ENCODE assay signal across 8 cellular contexts in genomic region chr1:112674986-112675727, GRCh38. TPM values are rescaled to one million over a fixed set of nuclear protein-coding genes. Genes with fewer than 3 reads are reported as not detected.
DNase-seq lines count a peak whose midpoint lies in the region; ATAC-seq, FAIRE-seq and TF ChIP-seq lines count a peak whose summit lies in the region.

No MANE protein-coding gene starts in this region.

- TF ChIP-seq CTCF in SK-N-SH (IDR thresholded peaks at IDR 0.05) (0 out of 2 replicates have a peak, but pooled peaks have one; percentile 16), adrenal gland (IDR thresholded peaks at IDR 0.05) (peak in 2 of 6 experiments; percentile 22 to 25), hepatocyte (IDR thresholded peaks at IDR 0.05; ENCODE audit: poor library complexity) (peak; percentile 19), sigmoid colon (IDR thresholded peaks at IDR 0.05) (no peak)

- H3K4me3 ChIP-seq in SK-N-SH (ENCODE audit: low read depth in 2 of 2, low read length in 1 of 2) (peak overlapping the region; percentile 79 to 89), adrenal gland (peak overlapping the region; percentile 57 to 93 (median 78)), hepatocyte (peak overlapping the region; percentile 78), sigmoid colon (peak overlapping the region; percentile 67 to 96 (median 85))

- POLR2A ChIA-PET in SK-N-SH (lab: Yijun Ruan, JAX), result interaction anchor here (0.5 to 2.1 kb wide), 17 partner anchors 11 to 364 kb away, joined by 3 to 14 read pairs (median 5); partner anchors contain the start of genes CAPZA1, CTTNBP2NL, PPM1J and RHOC

- peak in 1 of 2 donors; percentile 1 for TF ChIP-seq POLR2A in adrenal gland (IDR thresholded peaks at IDR 0.05)
- TF ChIP-seq POLR2A in sigmoid colon (IDR thresholded peaks at IDR 0.05), result no peak

- intact Hi-C loops in adrenal gland (cut with DNase I) (loop anchor here in 1 of 2 donors (5.0 kb wide), 1 partner anchor 32 kb away; the partner anchor contains the start of gene RHOC), sigmoid colon (cut with DNase I) (loop anchor here (1.0 to 2.0 kb wide), 2 partner anchors 32 to 56 kb away; partner anchors contain the start of genes CAPZA1, RHOC and ST7L)

- H3K4me1 ChIP-seq in SK-N-SH (ENCODE audit: control insufficient read depth in 1 of 2, insufficient read depth in 2 of 2, low read depth in 1 of 2, low read length in 1 of 2) (peaks cover 11 to 12% of the 10 kb centered on the region in 2 experiments; a peak in 3 of 4 replicates), adrenal gland (replicated peaks in 1 of 2) (peaks cover 19 to 33% of the 10 kb centered on the region in 2 donors), hepatocyte (ENCODE audit: insufficient read depth) (peaks cover 19% of the 10 kb centered on the region), sigmoid colon (peaks cover 0 to 24% (median 21%) of the 10 kb centered on the region in 4 donors)

- H3K9me3 ChIP-seq in SK-N-SH, result no peaks in the 10 kb centered on the region
- H3K9me3 ChIP-seq in adrenal gland (replicated peaks in 1 of 3), result no peaks in the 10 kb centered on the region
- H3K9me3 ChIP-seq in hepatocyte (ENCODE audit: low read depth), result no peaks in the 10 kb centered on the region
- H3K9me3 ChIP-seq in sigmoid colon, result no peaks in the 10 kb centered on the region

- no peak for FAIRE-seq in GM19239 (lab: Jason Lieb, UNC)

- CTCF ChIA-PET in SK-N-SH (lab: Yijun Ruan, JAX), result interaction anchor here (0.6 to 4.8 kb wide), 16 partner anchors 8 to 398 kb away, joined by 3 to 42 read pairs (median 4); partner anchors contain the start of genes CAPZA1, LRIG2, PPM1J and ST7L

- DNase-seq in AG20443 (ENCODE audit: low spot score) (peak; percentile 73), GM19239 (ENCODE audit: insufficient read length, low spot score) (peak; percentile 28), SK-N-SH (peak; percentile 85), adrenal gland (peak in 6 of 7 donors; percentile 51 to 70 (median 60)), hepatocyte (ENCODE audit: low spot score) (peak; percentile 77), sigmoid colon (peak; percentile 80), MV-4-11 (lab: John Stamatoyannopoulos, UW) (no peak)

- H3K4me2 ChIP-seq in SK-N-SH (peak overlapping the region; percentile 80), hepatocyte (peak overlapping the region; percentile 81)

- H3K9me2 ChIP-seq in SK-N-SH (no peaks in the 10 kb centered on the region), hepatocyte (replicated peaks; ENCODE audit: insufficient read depth) (no peaks in the 10 kb centered on the region)

- peak in 1 of 2 experiments; percentile 20; a peak in 1 of 4 replicates for TF ChIP-seq EP300 in SK-N-SH (IDR thresholded peaks at IDR 0.05; ENCODE audit: borderline replicate concordance in 1 of 2, low read depth in 1 of 2, low read length in 1 of 2)
- TF ChIP-seq EP300 in sigmoid colon (IDR thresholded peaks at IDR 0.05), result no peak

- H3K36me3 ChIP-seq in SK-N-SH (replicated peaks in 1 of 2; ENCODE audit: control insufficient read depth in 1 of 2, insufficient read depth in 2 of 2, low read length in 1 of 2) (peaks cover 18 to 23% of the 10 kb centered on the region in 2 experiments), adrenal gland (replicated peaks in 1 of 2) (peaks cover 0 to 19% of the 10 kb centered on the region in 2 donors), hepatocyte (replicated peaks; ENCODE audit: insufficient read depth, low read depth) (no peaks in the 10 kb centered on the region), sigmoid colon (peaks cover 0 to 16% (median 3%) of the 10 kb centered on the region in 4 donors)

- no peak for TF ChIP-seq RAD21 in SK-N-SH (IDR thresholded peaks at IDR 0.05; ENCODE audit: low read length)

- peak; percentile 40 for ATAC-seq in HG03460 (IDR thresholded peaks at IDR 0.05; ENCODE audit: unreplicated experiment)

- peak overlapping the region; percentile 75 to 94 for H3K27ac ChIP-seq in SK-N-SH (ENCODE audit: low read depth in 2 of 2, low read length in 1 of 2)
- H3K27ac ChIP-seq in adrenal gland, result peak overlapping the region; percentile 85 to 98 (median 87)
- peak overlapping the region; percentile 99 for H3K27ac ChIP-seq in hepatocyte
- H3K27ac ChIP-seq in sigmoid colon, result peak overlapping the region; percentile 87 to 96 (median 90)

- 2% methylated on average over 21 of the region's 68 CpGs for WGBS in SK-N-SH (ENCODE audit: low lambda C conversion rate)
- WGBS in adrenal gland, 4 donors, result 0% methylated on average over 13 to 68 of the region's 68 CpGs
- WGBS in hepatocyte (ENCODE audit: low lambda C conversion rate, missing lambda C conversion rate), result under 1% methylated on average over 57 of the region's 68 CpGs
- 0 to 1% methylated on average over 68 of the region's 68 CpGs for WGBS in sigmoid colon, 2 donors

- H3K27me3 ChIP-seq in SK-N-SH (ENCODE audit: insufficient read depth), result no peaks in the 10 kb centered on the region
- H3K27me3 ChIP-seq in adrenal gland, result no peaks in the 10 kb centered on the region
- no peaks in the 10 kb centered on the region for H3K27me3 ChIP-seq in hepatocyte
- no peaks in the 10 kb centered on the region for H3K27me3 ChIP-seq in sigmoid colon

- H4K20me1 ChIP-seq in SK-N-SH (ENCODE audit: insufficient read depth) (no peaks in the 10 kb centered on the region), hepatocyte (ENCODE audit: insufficient read depth, poor library complexity, severe bottlenecking) (peaks cover 6% of the 10 kb centered on the region)

- H3F3A ChIP-seq in SK-N-SH (replicated peaks; ENCODE audit: insufficient read depth), result peaks cover 22% of the 10 kb centered on the region

- peaks cover 44% of the 10 kb centered on the region for H3K79me2 ChIP-seq in SK-N-SH (ENCODE audit: insufficient read depth)
- peaks cover 49% of the 10 kb centered on the region for H3K79me2 ChIP-seq in hepatocyte

- peak overlapping the region; percentile 88 for H3K9ac ChIP-seq in SK-N-SH

- H2AFZ ChIP-seq in SK-N-SH (ENCODE audit: low read depth) (peak overlapping the region; percentile 60), hepatocyte (peak overlapping the region; percentile 19)

TF ChIP-seq in SK-N-SH, 30 proteins besides CTCF, POLR2A, EP300 and RAD21 (continues in another document):
- TF ChIP-seq CHD2 (IDR thresholded peaks at IDR 0.05; ENCODE audit: low read length, partially characterized antibody) (peak; percentile 82), MXI1 (IDR thresholded peaks at IDR 0.05; ENCODE audit: low read depth, low read length) (0 out of 2 replicates have a peak, but pooled peaks have one; percentile 11)

RNA-seq across cellular contexts. Expression of gene MOV10, which starts 0.7 kb away (rescaled TPM):
- 81.0 and 87.4 TPM in 2 replicates for polyA plus RNA-seq in SK-N-SH (2012; rRNA removed)
- 25.9 and 38.1 TPM in 2 replicates for polyA plus RNA-seq in SK-N-SH (2012; cell fraction: cytosol; rRNA removed)
- polyA plus RNA-seq in SK-N-SH (2012; cell fraction: nucleus; rRNA removed), result 325 and 510 TPM in 2 replicates
- total RNA-seq in adrenal gland, result 10 to 100 TPM; 39.1 to 86.7 (median 58.1) TPM
- 100 to 1,000 TPM in 2 of 3 donors, 10 to 100 TPM in 1; 43.7 to 372 (median 242) TPM for polyA plus RNA-seq in adrenal gland
- 87.7 and 98.2 TPM in 2 replicates for total RNA-seq in hepatocyte
- polyA plus RNA-seq in hepatocyte, result 133 and 135 TPM in 2 replicates
- total RNA-seq in sigmoid colon, result 10 to 100 TPM; 16.5 to 43.8 (median 22.3) TPM
- polyA plus RNA-seq in sigmoid colon, result 10 to 100 TPM; 28.8 to 60.1 (median 34.2) TPM

RNA-seq across cellular contexts. Expression of gene RHOC, which starts 31.8 kb away (rescaled TPM):
- polyA plus RNA-seq in SK-N-SH (2012; rRNA removed), result 961 and 1,028 TPM in 2 replicates
- 761 and 772 TPM in 2 replicates for polyA plus RNA-seq in SK-N-SH (2012; cell fraction: cytosol; rRNA removed)
- polyA plus RNA-seq in SK-N-SH (2012; cell fraction: nucleus; rRNA removed), result 538 and 661 TPM in 2 replicates
- 100 to 1,000 TPM; 191 to 374 (median 235) TPM for total RNA-seq in adrenal gland
- 100 to 1,000 TPM; 186 to 242 (median 238) TPM for polyA plus RNA-seq in adrenal gland
- total RNA-seq in hepatocyte, result 340 and 354 TPM in 2 replicates
- polyA plus RNA-seq in hepatocyte, result 610 and 612 TPM in 2 replicates
- total RNA-seq in sigmoid colon, result 100 to 1,000 TPM; 181 to 244 (median 192) TPM
- 1,000 to 10,000 TPM in 1 of 3 donors, 100 to 1,000 TPM in 2; 443 to 1,259 (median 789) TPM for polyA plus RNA-seq in sigmoid colon

RNA-seq across cellular contexts. Expression of gene PPM1J, which starts 40.0 kb away (rescaled TPM):
- 5.3 and 6.7 TPM in 2 replicates for polyA plus RNA-seq in SK-N-SH (2012; rRNA removed)
- polyA plus RNA-seq in SK-N-SH (2012; cell fraction: cytosol; rRNA removed), result 2.7 and 3.7 TPM in 2 replicates
- 21.9 and 22.0 TPM in 2 replicates for polyA plus RNA-seq in SK-N-SH (2012; cell fraction: nucleus; rRNA removed)
- total RNA-seq in adrenal gland, result 1 to 10 TPM in 3 of 8 donors, under 1 TPM in 4, not detected in 1; 0.31 to 4.7 (median 0.61) TPM
- 1 to 10 TPM; 1.7 to 5.1 (median 2.7) TPM for polyA plus RNA-seq in adrenal gland
- 0.72 and 0.93 TPM in 2 replicates for total RNA-seq in hepatocyte
- polyA plus RNA-seq in hepatocyte, result 1.8 and 1.9 TPM in 2 replicates
- total RNA-seq in sigmoid colon, result 1 to 10 TPM in 3 of 4 donors, under 1 TPM in 1; 0.36 to 1.6 (median 1.4) TPM
- polyA plus RNA-seq in sigmoid colon, result 1 to 10 TPM in 1 of 3 donors, under 1 TPM in 2; 0.60 to 2.5 (median 0.92) TPM

RNA-seq across cellular contexts. Expression of gene CAPZA1, which starts 55.5 kb away (rescaled TPM):
- polyA plus RNA-seq in SK-N-SH (2012; rRNA removed), result 50.8 and 71.8 TPM in 2 replicates
- 88.4 and 108 TPM in 2 replicates for polyA plus RNA-seq in SK-N-SH (2012; cell fraction: cytosol; rRNA removed)
- 29.4 and 68.1 TPM in 2 replicates for polyA plus RNA-seq in SK-N-SH (2012; cell fraction: nucleus; rRNA removed)
- total RNA-seq in adrenal gland, result 100 to 1,000 TPM in 3 of 8 donors, 10 to 100 TPM in 5; 65.2 to 129 (median 94.0) TPM
- polyA plus RNA-seq in adrenal gland, result 100 to 1,000 TPM in 1 of 3 donors, 10 to 100 TPM in 2; 60.1 to 120 (median 64.0) TPM
- total RNA-seq in hepatocyte, result 177 and 196 TPM in 2 replicates
- 95.9 and 109 TPM in 2 replicates for polyA plus RNA-seq in hepatocyte
- total RNA-seq in sigmoid colon, result 10 to 100 TPM; 75.9 to 90.6 (median 81.3) TPM
- polyA plus RNA-seq in sigmoid colon, result 100 to 1,000 TPM in 2 of 3 donors, 10 to 100 TPM in 1; 91.3 to 160 (median 113) TPM

RNA-seq across cellular contexts. Expression of gene ST7L, which starts 56.2 kb away (rescaled TPM):
- polyA plus RNA-seq in SK-N-SH (2012; rRNA removed) (16.3 and 17.9 TPM in 2 replicates), adrenal gland (10 to 100 TPM; 16.4 to 30.7 (median 18.0) TPM), hepatocyte (9.2 and 14.8 TPM in 2 replicates), sigmoid colon (1 to 10 TPM; 1.8 to 7.9 (median 2.3) TPM)
- polyA plus RNA-seq in SK-N-SH (2012; cell fraction: cytosol; rRNA removed), result 16.3 and 16.7 TPM in 2 replicates
- 17.6 and 26.1 TPM in 2 replicates for polyA plus RNA-seq in SK-N-SH (2012; cell fraction: nucleus; rRNA removed)
- total RNA-seq in adrenal gland (10 to 100 TPM; 14.0 to 35.3 (median 22.7) TPM), hepatocyte (12.9 and 14.2 TPM in 2 replicates), sigmoid colon (10 to 100 TPM; 22.7 to 68.0 (median 25.4) TPM)

Comparison
In these comparisons a context has a peak if more than half of its experiments do, and no peak if none do; other contexts are left out.
1. CTCF ChIP-seq: peak in SK-N-SH (single experiment) and hepatocyte (single experiment); none in sigmoid colon (0 of 4).
2. Peak in every context shown above with its lines, with median percentiles within 50 percentile points of each other: H3K27ac ChIP-seq and H3K4me3 ChIP-seq.